In the genomic region with DNA sequence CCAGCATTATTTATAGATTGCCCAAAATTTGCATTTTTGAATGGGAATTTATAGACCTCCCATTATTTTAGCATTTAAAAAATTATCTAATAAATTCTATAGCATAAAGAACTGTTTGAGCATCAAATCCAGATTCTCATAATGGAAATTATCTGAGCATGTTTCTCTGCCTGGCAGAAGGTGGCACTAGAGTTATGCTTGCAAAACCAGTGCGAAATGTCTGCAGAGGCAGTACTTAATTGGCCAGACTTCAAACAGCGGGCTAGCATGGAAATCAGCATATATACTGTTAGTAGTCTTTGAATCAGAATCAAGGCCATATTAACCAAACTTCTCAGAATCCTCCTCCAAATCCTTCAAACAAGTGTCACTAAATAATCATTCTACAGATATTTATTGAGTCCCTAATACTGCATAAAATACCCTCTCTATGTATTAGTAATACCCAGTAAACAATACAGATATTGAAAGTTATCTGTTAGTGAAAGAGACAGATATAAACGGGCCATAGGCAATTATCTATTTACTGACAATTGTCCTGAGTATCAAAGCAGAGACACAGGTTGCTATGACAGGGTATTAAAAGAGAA, we compare ENCODE assay signal across 8 cellular contexts.
A peak's percentile ranks its signal among the peaks of the same experiment; 100 is the strongest.
DNase-seq lines count a peak whose midpoint lies in the region; ATAC-seq and TF ChIP-seq lines count a peak whose summit lies in the region.

No MANE protein-coding gene starts in this region.

- no peaks in the 10 kb centered on the region for H3K36me3 ChIP-seq in SJSA1
- no peaks in the 10 kb centered on the region for H3K36me3 ChIP-seq in osteoblast (ENCODE audit: insufficient read depth, low read length)

- H3K9me3 ChIP-seq in SJSA1 (replicated peaks): no peaks in the 10 kb centered on the region
- H3K9me3 ChIP-seq in osteoblast (ENCODE audit: low read depth, low read length): no peaks in the 10 kb centered on the region

- no peaks in the 10 kb centered on the region for H4K20me1 ChIP-seq in osteoblast (ENCODE audit: insufficient read depth, low read length)

- H3K4me3 ChIP-seq in SJSA1: no peak overlapping the region
- H3K4me3 ChIP-seq in fibroblast of the aortic adventitia (ENCODE audit: low read depth, low read length): no peak overlapping the region
- H3K4me3 ChIP-seq in osteoblast (ENCODE audit: insufficient read depth, low read length): no peak overlapping the region

- H2AFZ ChIP-seq in osteoblast (ENCODE audit: low read length): no peak overlapping the region

- TF ChIP-seq CTCF in fibroblast of the aortic adventitia (IDR thresholded peaks at IDR 0.05; ENCODE audit: insufficient read depth, low read length) (peak; percentile 90), osteoblast (IDR thresholded peaks at IDR 0.05; ENCODE audit: extremely low read depth, low read depth, low read length) (peak; percentile 91)

- ATAC-seq in GM18870 (IDR thresholded peaks at IDR 0.05; ENCODE audit: unreplicated experiment): no peak

- no peaks in the 10 kb centered on the region for H3K27me3 ChIP-seq in SJSA1 (replicated peaks)
- no peaks in the 10 kb centered on the region for H3K27me3 ChIP-seq in osteoblast (ENCODE audit: insufficient read depth, low read length)

- DNase-seq in NCI-H524 (lab: John Stamatoyannopoulos, UW) (peak; percentile 1 to 53), NCI-H524 treated with DMSO at 0.1 percent for 48 hours (lab: John Stamatoyannopoulos, UW) (no peak), LHCN-M2 (ENCODE audit: low read depth) (peak; percentile 70), SJSA1 (ENCODE audit: low read depth in 1 of 2, low spot score in 2 of 2) (peak; percentile 21 to 50), fibroblast of the aortic adventitia (ENCODE audit: low read depth) (peak; percentile 89), osteoblast (ENCODE audit: insufficient read length, low spot score, missing footprints) (peak; percentile 30)
- DNase-seq in stimulated activated CD4-positive, alpha-beta T cell treated with anti-CD3 and anti-CD28 coated beads, Interleukin-1b, Interleukin-23, amount 100 ng/mL, for 48 hours: no peak

- H3K4me1 ChIP-seq in SJSA1 (replicated peaks) (peaks cover 33% of the 10 kb centered on the region), osteoblast (ENCODE audit: insufficient read depth, low read length) (peaks cover 41% of the 10 kb centered on the region)

- no peaks in the 10 kb centered on the region for H3K79me2 ChIP-seq in osteoblast (ENCODE audit: insufficient read depth, low read length)

- H3K27ac ChIP-seq in SJSA1 (no peak overlapping the region), osteoblast (ENCODE audit: low read depth, low read length) (no peak overlapping the region)

- peak overlapping the region; percentile 38 for H3K4me2 ChIP-seq in osteoblast (ENCODE audit: insufficient read depth, low read length)

Comparison
In these comparisons a context has a peak if more than half of its experiments do, and no peak if none do; other contexts are left out.
1. DNase-seq: peak in NCI-H524 (2 of 2), LHCN-M2 (single experiment), SJSA1 (2 of 2), fibroblast of the aortic adventitia (single experiment) and osteoblast (single experiment); none in NCI-H524 treated with DMSO at 0.1 percent for 48 hours (single experiment) and stimulated activated CD4-positive, alpha-beta T cell treated with anti-CD3 and anti-CD28 coated beads, Interleukin-1b, Interleukin-23, amount 100 ng/mL, for 48 hours (single experiment).